In genomic region chr14:80944861-80945617, GRCh38 we compare ENCODE assay signal across 2 cellular contexts.
A peak's percentile ranks its signal among the peaks of the same experiment; 100 is the strongest.
TF ChIP-seq lines count a peak whose summit lies in the region.

No MANE protein-coding gene starts in this region.

TF ChIP-seq in IMR-90, 13 proteins besides CTCF, POLR2A, EP300 and RAD21:
- peak; percentile 79 for TF ChIP-seq CEBPB (IDR thresholded peaks at IDR 0.05; ENCODE audit: low read depth, low read length)
- TF ChIP-seq BHLHE40 (IDR thresholded peaks at IDR 0.05; ENCODE audit: low read depth, low read length) = no peak

TF ChIP-seq in K562, 482 proteins besides CTCF, POLR2A, EP300 and RAD21:
- no peak for TF ChIP-seq NFE2L1 (tag; IDR thresholded peaks at IDR 0.05; ENCODE audit: borderline replicate concordance, low read depth)
- TF ChIP-seq MTA3 (IDR thresholded peaks at IDR 0.05; ENCODE audit: borderline replicate concordance) = no peak
- no peak for TF ChIP-seq ZNF589 (CRISPR knock-in tag; IDR thresholded peaks at IDR 0.05; ENCODE audit: low read depth)
- TF ChIP-seq PRPF4 (IDR thresholded peaks at IDR 0.05; ENCODE audit: insufficient read depth, low read depth, low read length, poor library complexity, severe bottlenecking) = no peak
- no peak for TF ChIP-seq POLR2AphosphoS5 (IDR thresholded peaks at IDR 0.05; ENCODE audit: control insufficient read depth, insufficient read depth, low read depth, low read length)
- TF ChIP-seq CEBPG (CRISPR knock-in tag; IDR thresholded peaks at IDR 0.05) = no peak
- TF ChIP-seq CEBPG (tag; conservative IDR thresholded peaks at IDR 0.05 in 1 of 2, IDR thresholded peaks at IDR 0.05 in 1 of 2) = 0 out of 4 replicates have a peak, but pooled peaks of 1 of the 2 experiments have one; percentile 7
- TF ChIP-seq TCF7 (IDR thresholded peaks at IDR 0.05; ENCODE audit: borderline replicate concordance) = no peak
- no peak for TF ChIP-seq HES1 (IDR thresholded peaks at IDR 0.05; ENCODE audit: low read depth)
- peak; percentile 56 for TF ChIP-seq CEBPB (tag; IDR thresholded peaks at IDR 0.05)
- TF ChIP-seq SETDB1 (IDR thresholded peaks at IDR 0.05; ENCODE audit: low read length) = no peak
- TF ChIP-seq SFPQ (IDR thresholded peaks at IDR 0.05; ENCODE audit: low read depth, low read length) = no peak
- no peak for TF ChIP-seq POLR3G (IDR thresholded peaks at IDR 0.05; ENCODE audit: extremely low read depth, insufficient read length, insufficient replicate concordance)
TF ChIP-seq in K562: peak in this region for 2.
